Comparison of ENCODE assay signal across 32 cellular contexts in genomic region chr7:152180587-152180986, GRCh38.
DNase-seq lines count a peak whose midpoint lies in the region; ATAC-seq and TF ChIP-seq lines count a peak whose summit lies in the region.
"Had no signal": no experiment of that assay in that cellular context is flagged by ENCODE, and none has a peak within 500 bp of the region (broad histone marks: within the 10 kb centered on the region; RNA-seq: fewer than 3 reads in every experiment).

No MANE protein-coding gene starts in this region.

- POLR2A ChIA-PET in SK-N-SH (lab: Yijun Ruan, JAX) = no interaction called here

- H3K27ac ChIP-seq in SK-N-SH (ENCODE audit: low read depth in 2 of 2, low read length in 1 of 2) = no peak overlapping the region
- H3K27ac ChIP-seq: 22Rv1, foreskin keratinocyte, heart right ventricle, ovary, stomach, thyroid gland, vagina had no signal

- H3K9ac ChIP-seq in SK-N-SH = no peak overlapping the region

- TF ChIP-seq RAD21 in SK-N-SH (IDR thresholded peaks at IDR 0.05; ENCODE audit: low read length) = no peak

- ATAC-seq in SK-N-SH treated with all-trans-retinoic acid at 6 μM for 48 hours (no peak), HG03442 (IDR thresholded peaks at IDR 0.05; ENCODE audit: unreplicated experiment) (no peak)
- ATAC-seq: activated T-helper 17 cell treated with anti-CD3 and anti-CD28 coated beads, Interleukin-2, amount 50 U/mL, for 72 hours; foreskin keratinocyte; mucosa of descending colon had no signal

- peaks cover 14% of the 10 kb centered on the region for H3F3A ChIP-seq in SK-N-SH (replicated peaks; ENCODE audit: insufficient read depth)

- H3K79me2 ChIP-seq in SK-N-SH (ENCODE audit: insufficient read depth) = no peaks in the 10 kb centered on the region

- no peak for TF ChIP-seq EP300 in SK-N-SH (IDR thresholded peaks at IDR 0.05; ENCODE audit: borderline replicate concordance in 1 of 2, low read depth in 1 of 2, low read length in 1 of 2)

- peak; percentile 56 for DNase-seq in DMS 273 (lab: John Stamatoyannopoulos, UW; ENCODE audit: unreplicated experiment)
- DNase-seq in DMS 273 treated with DMSO at 0.1 percent for 48 hours (lab: John Stamatoyannopoulos, UW) = no peak
- DNase-seq in SK-N-SH = no peak
- peak; percentile 18 for DNase-seq in RPMI8226
- peak; percentile 16 for DNase-seq in myocyte (ENCODE audit: low read depth)
- DNase-seq in mucosa of gallbladder (ENCODE audit: low spot score) = no peak
- DNase-seq: activated CD4-positive, alpha-beta T cell treated with anti-CD3 and anti-CD28 coated beads, Interleukin-2, amount 50 U/mL, for 4 hours; activated CD4-positive, CD25-positive, alpha-beta regulatory T cell; CD4-positive, CD25-positive, alpha-beta regulatory T cell; effector memory CD4-positive, alpha-beta T cell; foreskin keratinocyte; H7; heart right ventricle; KBM-7; mucosa of descending colon; NCI-H1436 treated with DMSO at 0.1 percent for 48 hours; NCI-H226; NK-92 treated with Interleukin-12 subunit alpha and Interleukin-12 subunit beta, amount 100 ng/mL, for 24 hours; SIG-M5; stimulated activated CD4-positive, alpha-beta T cell treated with anti-CD3 and anti-CD28 coated beads, Interleukin-1b, Interleukin-23, amount 100 ng/mL, for 48 hours; stimulated activated CD8-positive, alpha-beta memory T cell treated with anti-CD3 and anti-CD28 coated beads, Interleukin-4, amount 100 ng/mL, for 48 hours; stomach; T-helper 1 cell; thyroid gland had no signal

- no peaks in the 10 kb centered on the region for H4K20me1 ChIP-seq in SK-N-SH (ENCODE audit: insufficient read depth)

- TF ChIP-seq CTCF in SK-N-SH (IDR thresholded peaks at IDR 0.05) = no peak

- no peaks in the 10 kb centered on the region for H3K27me3 ChIP-seq in SK-N-SH (ENCODE audit: insufficient read depth)
- H3K27me3 ChIP-seq: foreskin keratinocyte, heart right ventricle, ovary, stomach, thyroid gland, vagina had no signal

- no peak overlapping the region for H3K4me2 ChIP-seq in SK-N-SH
- H3K4me2 ChIP-seq: smooth muscle cell had no signal

- H2AFZ ChIP-seq in SK-N-SH (ENCODE audit: low read depth) = no peak overlapping the region

- peaks cover 88 to 89% of the 10 kb centered on the region in 2 experiments for H3K36me3 ChIP-seq in SK-N-SH (replicated peaks in 1 of 2; ENCODE audit: control insufficient read depth in 1 of 2, insufficient read depth in 2 of 2, low read length in 1 of 2)
- H3K36me3 ChIP-seq: ovary had no signal

- no peak overlapping the region for H3K4me3 ChIP-seq in SK-N-SH (ENCODE audit: low read depth in 2 of 2, low read length in 1 of 2)
- H3K4me3 ChIP-seq: heart right ventricle, lung, mucosa of descending colon, ovary, smooth muscle cell, stomach, thyroid gland, vagina had no signal

- H3K9me3 ChIP-seq in SK-N-SH = no peaks in the 10 kb centered on the region
- H3K9me3 ChIP-seq: heart right ventricle, mucosa of descending colon, ovary, stomach, thyroid gland, vagina had no signal

- peaks cover 0 to 7% of the 10 kb centered on the region in 2 experiments; a peak in 2 of 4 replicates for H3K4me1 ChIP-seq in SK-N-SH (ENCODE audit: control insufficient read depth in 1 of 2, insufficient read depth in 2 of 2, low read depth in 1 of 2, low read length in 1 of 2)
- H3K4me1 ChIP-seq: foreskin keratinocyte, thyroid gland, vagina had no signal

- H3K9me2 ChIP-seq in SK-N-SH = no peaks in the 10 kb centered on the region

- CTCF ChIA-PET in SK-N-SH (lab: Yijun Ruan, JAX) = interaction anchor here (0.6 to 1.1 kb wide), 2 partner anchors 527 to 644 kb away, joined by 3 read pairs; no protein-coding TSS in a partner anchor

- 100% methylated on average over 1 of the region's 1 CpG for WGBS in SK-N-SH (ENCODE audit: low lambda C conversion rate)

TF ChIP-seq in SK-N-SH, 30 proteins besides CTCF, POLR2A, EP300 and RAD21:
- peak; percentile 37; the same call in 1 of the 2 replicates for TF ChIP-seq NFIC (IDR thresholded peaks at IDR 0.05; ENCODE audit: borderline replicate concordance)
- no peak for TF ChIP-seq MXI1 (IDR thresholded peaks at IDR 0.05; ENCODE audit: low read depth, low read length)

TF ChIP-seq in SK-N-SH treated with all-trans-retinoic acid at 6 μM for 48 hours, 23 proteins besides CTCF, POLR2A, EP300 and RAD21:
- TF ChIP-seq ZNF565 (CRISPR knock-in tag; conservative IDR thresholded peaks at IDR 0.05; ENCODE audit: low read depth) = no peak
- TF ChIP-seq PATZ1 (CRISPR knock-in tag; IDR thresholded peaks at IDR 0.05; ENCODE audit: borderline replicate concordance) = no peak
- no peak for TF ChIP-seq RARB (CRISPR knock-in tag; IDR thresholded peaks at IDR 0.05)
- TF ChIP-seq GLIS3 (CRISPR knock-in tag; IDR thresholded peaks at IDR 0.05) = no peak
- no peak for TF ChIP-seq ZFP3 (CRISPR knock-in tag; IDR thresholded peaks at IDR 0.05)

Comparison
In these comparisons a context has a peak if more than half of its experiments do, and no peak if none do; other contexts are left out.
1. DNase-seq: peak in DMS 273 (single experiment), RPMI8226 (single experiment) and myocyte (single experiment); none in DMS 273 treated with DMSO at 0.1 percent for 48 hours (single experiment), SK-N-SH (single experiment) and mucosa of gallbladder (single experiment).